ENCODE assay signal across 8 cellular contexts in genomic region chr4:1512738-1513660, GRCh38.
DNase-seq lines count a peak whose midpoint lies in the region; ATAC-seq and TF ChIP-seq lines count a peak whose summit lies in the region.

No MANE protein-coding gene starts in this region.

- TF ChIP-seq CTCF in HFFc6 (IDR thresholded peaks at IDR 0.05) (peak; percentile 75), neural crest cell (conservative IDR thresholded peaks at IDR 0.05) (peak; percentile 79), upper lobe of right lung (IDR thresholded peaks at IDR 0.05) (peak; percentile 49)

- H3K27me3 ChIP-seq in upper lobe of right lung, result peaks cover 47% of the 10 kb centered on the region

- no peaks in the 10 kb centered on the region for H3K36me3 ChIP-seq in upper lobe of right lung

- no peaks in the 10 kb centered on the region for H3K4me1 ChIP-seq in upper lobe of right lung

- H3K27ac ChIP-seq in upper lobe of right lung, result no peak overlapping the region

- DNase-seq in 8988T (peak; percentile 77), HFFc6 (no peak), neural crest cell (ENCODE audit: low read depth, low spot score) (peak; percentile 76), upper lobe of right lung (peak; percentile 77)
- DNase-seq in activated CD8-positive, alpha-beta memory T cell treated with anti-CD3 and anti-CD28 coated beads for 24 hours, result peak; percentile 75

- H3K27ac Mint-ChIP-seq in HFFc6 (no peak overlapping the region), neural crest cell (ENCODE audit: unreplicated experiment) (no peak overlapping the region)

- H3K9me3 Mint-ChIP-seq in HFFc6, result no peaks in the 10 kb centered on the region
- no peaks in the 10 kb centered on the region for H3K9me3 Mint-ChIP-seq in neural crest cell

- no peaks in the 10 kb centered on the region for H3K9me3 ChIP-seq in upper lobe of right lung

- peaks cover 14% of the 10 kb centered on the region for H3K27me3 Mint-ChIP-seq in HFFc6 (ENCODE audit: insufficient read depth)
- H3K27me3 Mint-ChIP-seq in neural crest cell (ENCODE audit: low read depth), result peaks cover 13% of the 10 kb centered on the region

- H3K4me3 Mint-ChIP-seq in HFFc6 (no peak overlapping the region), neural crest cell (peak overlapping the region; percentile 49)

- no peak overlapping the region for H3K4me3 ChIP-seq in upper lobe of right lung

- H3K36me3 Mint-ChIP-seq in HFFc6 (ENCODE audit: low read depth), result no peaks in the 10 kb centered on the region
- H3K36me3 Mint-ChIP-seq in neural crest cell (ENCODE audit: low read depth), result no peaks in the 10 kb centered on the region

- ATAC-seq in esophagus mucosa (peak; percentile 76), upper lobe of right lung (peak; percentile 87), GM19328 (IDR thresholded peaks at IDR 0.05; ENCODE audit: unreplicated experiment) (no peak), GM21723 (IDR thresholded peaks at IDR 0.05; ENCODE audit: unreplicated experiment) (no peak)

- intact Hi-C loops in upper lobe of right lung (cut with DNase I), result no loop called here

- H3K4me1 Mint-ChIP-seq in HFFc6 (ENCODE audit: low read depth), result no peaks in the 10 kb centered on the region
- H3K4me1 Mint-ChIP-seq in neural crest cell, result no peaks in the 10 kb centered on the region

Comparison
In these comparisons a context has a peak if more than half of its experiments do, and no peak if none do; other contexts are left out.
1. ATAC-seq: peak in esophagus mucosa (single experiment) and upper lobe of right lung (single experiment); none in GM19328 (single experiment) and GM21723 (single experiment).
2. Peak in every context shown above with its lines, with median percentiles within 50 percentile points of each other: CTCF ChIP-seq.